ENCODE assay signal across 8 cellular contexts in genomic region chr12:40921563-40922163, GRCh38.
DNase-seq lines count a peak whose midpoint lies in the region; ATAC-seq and TF ChIP-seq lines count a peak whose summit lies in the region.

No MANE protein-coding gene starts in this region.

- TF ChIP-seq CTCF in right lobe of liver (IDR thresholded peaks at IDR 0.05), result peak; percentile 58 to 75 (median 73)

- peaks cover 8% of the 10 kb centered on the region for H3K27me3 Mint-ChIP-seq in stimulated activated naive CD8-positive, alpha-beta T cell treated with anti-CD3 and anti-CD28 coated beads, Interleukin-15, amount 100 ng/mL, for 72 hours

- intact Hi-C loops in right lobe of liver (cut with DNase I), result loop anchor here (5.0 kb wide), 1 partner anchor 299 kb away; no protein-coding TSS in a partner anchor

- H3K4me3 Mint-ChIP-seq in stimulated activated naive CD8-positive, alpha-beta T cell treated with anti-CD3 and anti-CD28 coated beads, Interleukin-15, amount 100 ng/mL, for 72 hours, result no peak overlapping the region

- H3K4me3 ChIP-seq in right lobe of liver, result no peak overlapping the region

- no peaks in the 10 kb centered on the region for H3K36me3 ChIP-seq in right lobe of liver

- no peaks in the 10 kb centered on the region for H3K27me3 ChIP-seq in right lobe of liver

- DNase-seq in DMS53 treated with DMSO at 0.1 percent for 48 hours (lab: John Stamatoyannopoulos, UW; ENCODE audit: unreplicated experiment) (peak; percentile 36), HT1080 (ENCODE audit: low read depth) (peak; percentile 1), astrocyte of the hippocampus (ENCODE audit: low read depth, low spot score) (peak; percentile 41), right lobe of liver (no peak), anterior cingulate cortex (lab: John Stamatoyannopoulos, UW) (no peak)
- no peak for DNase-seq in stimulated activated CD4-positive, alpha-beta T cell treated with anti-CD3 and anti-CD28 coated beads, Interleukin-4, amount 100 ng/mL, for 4 hours
- DNase-seq in stimulated activated naive CD8-positive, alpha-beta T cell treated with anti-CD3 and anti-CD28 coated beads, Interleukin-15, amount 100 ng/mL, for 72 hours, result no peak

- no peaks in the 10 kb centered on the region for H3K4me1 Mint-ChIP-seq in stimulated activated naive CD8-positive, alpha-beta T cell treated with anti-CD3 and anti-CD28 coated beads, Interleukin-15, amount 100 ng/mL, for 72 hours

- no peak for ATAC-seq in right lobe of liver
- ATAC-seq in HG03469 (IDR thresholded peaks at IDR 0.05; ENCODE audit: unreplicated experiment), result no peak
- no peak for ATAC-seq in stimulated activated naive CD8-positive, alpha-beta T cell treated with anti-CD3 and anti-CD28 coated beads, Interleukin-15, amount 100 ng/mL, for 72 hours

- WGBS in right lobe of liver (ENCODE audit: insufficient coverage, low coverage, low lambda C conversion rate, missing lambda C conversion rate), result 11% methylated on average over 2 of the region's 2 CpGs

- H3K27ac ChIP-seq in right lobe of liver, result no peak overlapping the region

- no peaks in the 10 kb centered on the region for H3K9me3 Mint-ChIP-seq in stimulated activated naive CD8-positive, alpha-beta T cell treated with anti-CD3 and anti-CD28 coated beads, Interleukin-15, amount 100 ng/mL, for 72 hours

- H3K4me1 ChIP-seq in right lobe of liver, result no peaks in the 10 kb centered on the region

- no peak for TF ChIP-seq POLR2A in right lobe of liver (IDR thresholded peaks at IDR 0.05)

- H3K9me3 ChIP-seq in right lobe of liver, result no peaks in the 10 kb centered on the region

- no peak overlapping the region for H3K27ac Mint-ChIP-seq in stimulated activated naive CD8-positive, alpha-beta T cell treated with anti-CD3 and anti-CD28 coated beads, Interleukin-15, amount 100 ng/mL, for 72 hours

Comparison
In these comparisons a context has a peak if more than half of its experiments do, and no peak if none do; other contexts are left out.
1. DNase-seq: peak in DMS53 treated with DMSO at 0.1 percent for 48 hours (single experiment), HT1080 (single experiment) and astrocyte of the hippocampus (single experiment); none in right lobe of liver (0 of 3), stimulated activated CD4-positive, alpha-beta T cell treated with anti-CD3 and anti-CD28 coated beads, Interleukin-4, amount 100 ng/mL, for 4 hours (0 of 2), stimulated activated naive CD8-positive, alpha-beta T cell treated with anti-CD3 and anti-CD28 coated beads, Interleukin-15, amount 100 ng/mL, for 72 hours (0 of 2) and anterior cingulate cortex (0 of 58).